Comparison of ENCODE assay signal across 8 cellular contexts in the genomic region with DNA sequence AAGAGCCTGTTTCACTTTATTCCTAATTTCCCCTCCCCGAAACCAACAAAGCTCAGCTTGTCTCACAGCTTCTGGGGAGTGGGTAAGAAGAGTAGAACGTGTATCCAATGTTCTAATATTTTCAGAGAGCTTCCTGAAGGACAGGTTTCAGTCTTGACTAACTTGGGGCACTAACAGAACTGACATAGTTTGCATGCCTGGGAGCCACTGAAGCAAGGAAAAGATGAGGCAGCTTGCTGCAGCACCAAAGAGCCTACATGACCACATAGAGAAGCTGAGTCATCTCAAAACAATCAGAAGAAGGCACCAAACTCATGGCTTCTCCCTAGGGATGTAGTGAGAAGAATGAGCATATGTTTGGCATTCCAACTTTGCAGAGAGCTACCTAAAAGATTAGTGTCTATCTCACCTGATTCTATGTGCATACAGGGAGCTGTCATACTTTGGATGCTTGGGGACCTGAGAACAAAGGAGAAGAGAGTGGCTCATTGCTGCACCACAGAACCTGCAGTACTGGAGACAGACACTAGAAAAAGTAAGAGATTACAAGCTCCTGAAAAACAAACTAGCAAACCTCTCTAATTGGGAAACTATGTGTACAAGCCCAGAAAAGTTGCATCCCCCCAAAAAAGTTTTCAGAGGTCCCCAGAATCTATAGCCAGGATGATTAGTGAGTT.
DNase-seq lines count a peak whose midpoint lies in the region; ATAC-seq and TF ChIP-seq lines count a peak whose summit lies in the region.

No MANE protein-coding gene starts in this region.

- DNase-seq in EH (ENCODE audit: low read depth) (peak; percentile 98), HS-5 (ENCODE audit: low read depth) (peak; percentile 95), fibroblast of mammary gland (ENCODE audit: low read depth) (peak; percentile 92), esophagus squamous epithelium (lab: John Stamatoyannopoulos, UW) (no peak), NCI-H1436 (lab: John Stamatoyannopoulos, UW) (no peak), anterior cingulate cortex (lab: John Stamatoyannopoulos, UW) (no peak)
- DNase-seq in stimulated activated effector memory CD8-positive, alpha-beta T cell treated with anti-CD3 and anti-CD28 coated beads, Interleukin-12 subunit alpha, Interleukin-12 subunit beta, amount 100 ng/mL, for 72 hours (ENCODE audit: low spot score in 2 of 2), result no peak

- intact Hi-C loops in esophagus squamous epithelium (cut with DNase I), result no loop called here

- TF ChIP-seq POLR2A in esophagus squamous epithelium (IDR thresholded peaks at IDR 0.05), result no peak

- no peaks in the 10 kb centered on the region for H3K4me1 Mint-ChIP-seq in stimulated activated effector memory CD8-positive, alpha-beta T cell treated with anti-CD3 and anti-CD28 coated beads, Interleukin-12 subunit alpha, Interleukin-12 subunit beta, amount 100 ng/mL, for 72 hours

- peaks cover 14% of the 10 kb centered on the region for H3K9me3 Mint-ChIP-seq in stimulated activated effector memory CD8-positive, alpha-beta T cell treated with anti-CD3 and anti-CD28 coated beads, Interleukin-12 subunit alpha, Interleukin-12 subunit beta, amount 100 ng/mL, for 72 hours

- H3K4me3 Mint-ChIP-seq in stimulated activated effector memory CD8-positive, alpha-beta T cell treated with anti-CD3 and anti-CD28 coated beads, Interleukin-12 subunit alpha, Interleukin-12 subunit beta, amount 100 ng/mL, for 72 hours, result no peak overlapping the region

- no peaks in the 10 kb centered on the region for H3K36me3 Mint-ChIP-seq in stimulated activated effector memory CD8-positive, alpha-beta T cell treated with anti-CD3 and anti-CD28 coated beads, Interleukin-12 subunit alpha, Interleukin-12 subunit beta, amount 100 ng/mL, for 72 hours

- peak; percentile 12 for TF ChIP-seq CTCF in fibroblast of mammary gland (conservative IDR thresholded peaks at IDR 0.05; ENCODE audit: control insufficient read depth, insufficient read depth, low read depth, low read length)
- peak in 1 of 6 experiments; percentile 42 for TF ChIP-seq CTCF in esophagus squamous epithelium (IDR thresholded peaks at IDR 0.05)

- no peaks in the 10 kb centered on the region for H3K4me1 ChIP-seq in esophagus squamous epithelium

- H3K4me3 ChIP-seq in fibroblast of mammary gland (ENCODE audit: control insufficient read depth, low read depth, low read length) (no peak overlapping the region), esophagus squamous epithelium (no peak overlapping the region)

- no peaks in the 10 kb centered on the region for H3K36me3 ChIP-seq in esophagus squamous epithelium

- WGBS in esophagus squamous epithelium, 2 donors, result 42 to 49% methylated on average over 2 of the region's 2 CpGs

- peak; percentile 72 for ATAC-seq in GM21576 (IDR thresholded peaks at IDR 0.05; ENCODE audit: unreplicated experiment)
- ATAC-seq in stimulated activated effector memory CD8-positive, alpha-beta T cell treated with anti-CD3 and anti-CD28 coated beads, Interleukin-12 subunit alpha, Interleukin-12 subunit beta, amount 100 ng/mL, for 72 hours, result no peak

- H3K27me3 ChIP-seq in esophagus squamous epithelium, result no peaks in the 10 kb centered on the region

- no peak overlapping the region for H3K27ac Mint-ChIP-seq in stimulated activated effector memory CD8-positive, alpha-beta T cell treated with anti-CD3 and anti-CD28 coated beads, Interleukin-12 subunit alpha, Interleukin-12 subunit beta, amount 100 ng/mL, for 72 hours

- peaks cover 0 to 7% (median 5%) of the 10 kb centered on the region in 3 donors for H3K9me3 ChIP-seq in esophagus squamous epithelium

- no peak overlapping the region for H3K27ac ChIP-seq in esophagus squamous epithelium

Comparison
In these comparisons a context has a peak if more than half of its experiments do, and no peak if none do; other contexts are left out.
1. DNase-seq: peak in EH (single experiment), HS-5 (single experiment) and fibroblast of mammary gland (single experiment); none in esophagus squamous epithelium (single experiment), NCI-H1436 (single experiment), stimulated activated effector memory CD8-positive, alpha-beta T cell treated with anti-CD3 and anti-CD28 coated beads, Interleukin-12 subunit alpha, Interleukin-12 subunit beta, amount 100 ng/mL, for 72 hours (0 of 2) and anterior cingulate cortex (0 of 58).